1 cellular context compared by ENCODE assay signal in the genomic region with DNA sequence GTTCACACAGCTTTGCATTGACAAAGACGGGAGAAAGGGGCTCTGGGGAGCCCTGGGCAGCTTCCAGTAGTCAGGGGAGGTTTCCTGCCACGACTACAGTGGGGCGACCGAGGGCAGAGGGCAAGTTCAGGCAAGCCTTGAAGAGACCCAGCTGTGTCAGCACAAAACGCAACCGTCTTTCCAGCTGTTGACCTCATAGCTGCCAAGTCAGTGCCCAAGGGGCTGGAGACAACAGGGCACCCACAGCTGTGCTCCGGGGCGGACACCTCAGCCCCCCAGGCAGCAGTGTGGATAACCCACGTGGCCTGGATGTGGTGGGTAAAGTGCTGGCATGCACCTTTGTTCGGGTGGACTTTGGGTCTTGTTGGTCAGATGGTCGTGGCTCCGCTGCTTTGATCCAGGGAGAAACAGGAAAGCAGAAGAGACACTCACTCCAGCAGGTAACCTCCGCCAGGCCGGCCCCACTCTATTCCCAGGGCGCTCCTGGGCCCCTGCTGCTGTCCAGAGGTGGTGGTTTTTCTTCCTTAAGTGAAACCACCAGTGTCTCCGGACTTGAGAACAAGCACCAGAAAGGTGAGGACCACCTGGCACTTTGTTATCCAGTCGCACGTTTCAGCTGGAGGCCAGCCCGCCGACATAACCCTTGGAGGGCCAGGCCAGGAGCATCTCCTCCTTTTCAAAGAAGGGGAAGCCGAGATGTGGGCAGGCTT.
TF ChIP-seq lines count a peak whose summit lies in the region.

No MANE protein-coding gene starts in this region.

TF ChIP-seq in HepG2, 621 proteins besides CTCF, POLR2A, EP300 and RAD21 (continued from another document and continues in another):
- TF ChIP-seq, protein P1, sequence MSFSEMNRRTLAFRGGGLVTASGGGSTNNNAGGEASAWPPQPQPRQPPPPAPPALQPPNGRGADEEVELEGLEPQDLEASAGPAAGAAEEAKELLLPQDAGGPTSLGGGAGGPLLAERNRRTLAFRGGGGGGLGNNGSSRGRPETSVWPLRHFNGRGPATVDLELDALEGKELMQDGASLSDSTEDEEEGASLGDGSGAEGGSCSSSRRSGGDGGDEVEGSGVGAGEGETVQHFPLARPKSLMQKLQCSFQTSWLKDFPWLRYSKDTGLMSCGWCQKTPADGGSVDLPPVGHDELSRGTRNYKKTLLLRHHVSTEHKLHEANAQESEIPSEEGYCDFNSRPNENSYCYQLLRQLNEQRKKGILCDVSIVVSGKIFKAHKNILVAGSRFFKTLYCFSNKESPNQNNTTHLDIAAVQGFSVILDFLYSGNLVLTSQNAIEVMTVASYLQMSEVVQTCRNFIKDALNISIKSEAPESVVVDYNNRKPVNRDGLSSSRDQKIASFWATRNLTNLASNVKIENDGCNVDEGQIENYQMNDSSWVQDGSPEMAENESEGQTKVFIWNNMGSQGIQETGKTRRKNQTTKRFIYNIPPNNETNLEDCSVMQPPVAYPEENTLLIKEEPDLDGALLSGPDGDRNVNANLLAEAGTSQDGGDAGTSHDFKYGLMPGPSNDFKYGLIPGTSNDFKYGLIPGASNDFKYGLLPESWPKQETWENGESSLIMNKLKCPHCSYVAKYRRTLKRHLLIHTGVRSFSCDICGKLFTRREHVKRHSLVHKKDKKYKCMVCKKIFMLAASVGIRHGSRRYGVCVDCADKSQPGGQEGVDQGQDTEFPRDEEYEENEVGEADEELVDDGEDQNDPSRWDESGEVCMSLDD (CRISPR knock-in tag; IDR thresholded peaks at IDR 0.05; ENCODE audit: borderline replicate concordance): peak; percentile 68; the same call in 1 of the 2 replicates
- TF ChIP-seq ZNF367 (CRISPR knock-in tag; IDR thresholded peaks at IDR 0.05; ENCODE audit: borderline replicate concordance) (no peak), ZNF354B (CRISPR knock-in tag; IDR thresholded peaks at IDR 0.05) (no peak), MTF2 (CRISPR knock-in tag; IDR thresholded peaks at IDR 0.05; ENCODE audit: borderline replicate concordance) (no peak), HMGA1 (CRISPR knock-in tag; conservative IDR thresholded peaks at IDR 0.05) (no peak), XRCC5 (optimal IDR thresholded peaks at IDR 0.05; ENCODE audit: low read length) (peak; percentile 70), CCDC6 (CRISPR knock-in tag; IDR thresholded peaks at IDR 0.05) (no peak), MAFK (conservative IDR thresholded peaks at IDR 0.05 in 1 of 2, IDR thresholded peaks at IDR 0.05 in 1 of 2; ENCODE audit: low read length in 2 of 2) (peak; percentile 84 to 93), STAG1 (CRISPR knock-in tag; IDR thresholded peaks at IDR 0.05) (0 out of 2 replicates have a peak, but pooled peaks have one; percentile 2), PHB2 (IDR thresholded peaks at IDR 0.05; ENCODE audit: partially characterized antibody) (no peak), ZNF333 (CRISPR knock-in tag; IDR thresholded peaks at IDR 0.05; ENCODE audit: borderline replicate concordance) (peak; percentile 97), CHCHD3 (CRISPR knock-in tag; IDR thresholded peaks at IDR 0.05) (0 out of 2 replicates have a peak, but pooled peaks have one; percentile 43), ZFP41 (CRISPR knock-in tag; IDR thresholded peaks at IDR 0.05; ENCODE audit: borderline replicate concordance) (peak; percentile 99), GPN1 (CRISPR knock-in tag; IDR thresholded peaks at IDR 0.05; ENCODE audit: borderline replicate concordance) (no peak), FOXJ3 (CRISPR knock-in tag; IDR thresholded peaks at IDR 0.05; ENCODE audit: borderline replicate concordance) (no peak; the same call in 1 of the 2 replicates), MIXL1 (CRISPR knock-in tag; IDR thresholded peaks at IDR 0.05) (peak; percentile 74; the same call in 1 of the 2 replicates), ZNF766 (CRISPR knock-in tag; IDR thresholded peaks at IDR 0.05; ENCODE audit: borderline replicate concordance) (peak; percentile 98; the same call in 1 of the 2 replicates), MAFF (IDR thresholded peaks at IDR 0.05; ENCODE audit: low read depth, low read length) (peak; percentile 76), ZBTB1 (CRISPR knock-in tag; IDR thresholded peaks at IDR 0.05; ENCODE audit: borderline replicate concordance) (no peak), HES4 (CRISPR knock-in tag; IDR thresholded peaks at IDR 0.05; ENCODE audit: borderline replicate concordance) (peak; percentile 99), ZBTB42 (CRISPR knock-in tag; IDR thresholded peaks at IDR 0.05) (peak; percentile 88; the same call in 1 of the 2 replicates), GATAD1 (CRISPR knock-in tag; IDR thresholded peaks at IDR 0.05) (peak; percentile 71; the same call in 1 of the 2 replicates), HDAC6 (IDR thresholded peaks at IDR 0.05; ENCODE audit: low read depth, low read length) (no peak), ZBTB38 (CRISPR knock-in tag; IDR thresholded peaks at IDR 0.05) (peak; percentile 100), ZNF660 (CRISPR knock-in tag; IDR thresholded peaks at IDR 0.05; ENCODE audit: borderline replicate concordance, low read depth) (0 out of 2 replicates have a peak, but pooled peaks have one; percentile 54), KLF13 (CRISPR knock-in tag; IDR thresholded peaks at IDR 0.05) (peak; percentile 77; the same call in 1 of the 2 replicates)
- TF ChIP-seq, protein P2, sequence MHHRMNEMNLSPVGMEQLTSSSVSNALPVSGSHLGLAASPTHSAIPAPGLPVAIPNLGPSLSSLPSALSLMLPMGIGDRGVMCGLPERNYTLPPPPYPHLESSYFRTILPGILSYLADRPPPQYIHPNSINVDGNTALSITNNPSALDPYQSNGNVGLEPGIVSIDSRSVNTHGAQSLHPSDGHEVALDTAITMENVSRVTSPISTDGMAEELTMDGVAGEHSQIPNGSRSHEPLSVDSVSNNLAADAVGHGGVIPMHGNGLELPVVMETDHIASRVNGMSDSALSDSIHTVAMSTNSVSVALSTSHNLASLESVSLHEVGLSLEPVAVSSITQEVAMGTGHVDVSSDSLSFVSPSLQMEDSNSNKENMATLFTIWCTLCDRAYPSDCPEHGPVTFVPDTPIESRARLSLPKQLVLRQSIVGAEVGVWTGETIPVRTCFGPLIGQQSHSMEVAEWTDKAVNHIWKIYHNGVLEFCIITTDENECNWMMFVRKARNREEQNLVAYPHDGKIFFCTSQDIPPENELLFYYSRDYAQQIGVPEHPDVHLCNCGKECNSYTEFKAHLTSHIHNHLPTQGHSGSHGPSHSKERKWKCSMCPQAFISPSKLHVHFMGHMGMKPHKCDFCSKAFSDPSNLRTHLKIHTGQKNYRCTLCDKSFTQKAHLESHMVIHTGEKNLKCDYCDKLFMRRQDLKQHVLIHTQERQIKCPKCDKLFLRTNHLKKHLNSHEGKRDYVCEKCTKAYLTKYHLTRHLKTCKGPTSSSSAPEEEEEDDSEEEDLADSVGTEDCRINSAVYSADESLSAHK (CRISPR knock-in tag; IDR thresholded peaks at IDR 0.05; ENCODE audit: borderline replicate concordance): no peak
- TF ChIP-seq, protein P3, sequence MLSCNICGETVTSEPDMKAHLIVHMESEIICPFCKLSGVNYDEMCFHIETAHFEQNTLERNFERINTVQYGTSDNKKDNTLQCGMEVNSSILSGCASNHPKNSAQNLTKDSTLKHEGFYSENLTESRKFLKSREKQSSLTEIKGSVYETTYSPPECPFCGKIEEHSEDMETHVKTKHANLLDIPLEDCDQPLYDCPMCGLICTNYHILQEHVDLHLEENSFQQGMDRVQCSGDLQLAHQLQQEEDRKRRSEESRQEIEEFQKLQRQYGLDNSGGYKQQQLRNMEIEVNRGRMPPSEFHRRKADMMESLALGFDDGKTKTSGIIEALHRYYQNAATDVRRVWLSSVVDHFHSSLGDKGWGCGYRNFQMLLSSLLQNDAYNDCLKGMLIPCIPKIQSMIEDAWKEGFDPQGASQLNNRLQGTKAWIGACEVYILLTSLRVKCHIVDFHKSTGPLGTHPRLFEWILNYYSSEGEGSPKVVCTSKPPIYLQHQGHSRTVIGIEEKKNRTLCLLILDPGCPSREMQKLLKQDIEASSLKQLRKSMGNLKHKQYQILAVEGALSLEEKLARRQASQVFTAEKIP (CRISPR knock-in tag; IDR thresholded peaks at IDR 0.05; ENCODE audit: borderline replicate concordance): no peak
- TF ChIP-seq, protein P4, sequence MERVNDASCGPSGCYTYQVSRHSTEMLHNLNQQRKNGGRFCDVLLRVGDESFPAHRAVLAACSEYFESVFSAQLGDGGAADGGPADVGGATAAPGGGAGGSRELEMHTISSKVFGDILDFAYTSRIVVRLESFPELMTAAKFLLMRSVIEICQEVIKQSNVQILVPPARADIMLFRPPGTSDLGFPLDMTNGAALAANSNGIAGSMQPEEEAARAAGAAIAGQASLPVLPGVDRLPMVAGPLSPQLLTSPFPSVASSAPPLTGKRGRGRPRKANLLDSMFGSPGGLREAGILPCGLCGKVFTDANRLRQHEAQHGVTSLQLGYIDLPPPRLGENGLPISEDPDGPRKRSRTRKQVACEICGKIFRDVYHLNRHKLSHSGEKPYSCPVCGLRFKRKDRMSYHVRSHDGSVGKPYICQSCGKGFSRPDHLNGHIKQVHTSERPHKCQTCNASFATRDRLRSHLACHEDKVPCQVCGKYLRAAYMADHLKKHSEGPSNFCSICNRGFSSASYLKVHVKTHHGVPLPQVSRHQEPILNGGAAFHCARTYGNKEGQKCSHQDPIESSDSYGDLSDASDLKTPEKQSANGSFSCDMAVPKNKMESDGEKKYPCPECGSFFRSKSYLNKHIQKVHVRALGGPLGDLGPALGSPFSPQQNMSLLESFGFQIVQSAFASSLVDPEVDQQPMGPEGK (CRISPR knock-in tag; IDR thresholded peaks at IDR 0.05): peak; percentile 99
- TF ChIP-seq, protein P5, sequence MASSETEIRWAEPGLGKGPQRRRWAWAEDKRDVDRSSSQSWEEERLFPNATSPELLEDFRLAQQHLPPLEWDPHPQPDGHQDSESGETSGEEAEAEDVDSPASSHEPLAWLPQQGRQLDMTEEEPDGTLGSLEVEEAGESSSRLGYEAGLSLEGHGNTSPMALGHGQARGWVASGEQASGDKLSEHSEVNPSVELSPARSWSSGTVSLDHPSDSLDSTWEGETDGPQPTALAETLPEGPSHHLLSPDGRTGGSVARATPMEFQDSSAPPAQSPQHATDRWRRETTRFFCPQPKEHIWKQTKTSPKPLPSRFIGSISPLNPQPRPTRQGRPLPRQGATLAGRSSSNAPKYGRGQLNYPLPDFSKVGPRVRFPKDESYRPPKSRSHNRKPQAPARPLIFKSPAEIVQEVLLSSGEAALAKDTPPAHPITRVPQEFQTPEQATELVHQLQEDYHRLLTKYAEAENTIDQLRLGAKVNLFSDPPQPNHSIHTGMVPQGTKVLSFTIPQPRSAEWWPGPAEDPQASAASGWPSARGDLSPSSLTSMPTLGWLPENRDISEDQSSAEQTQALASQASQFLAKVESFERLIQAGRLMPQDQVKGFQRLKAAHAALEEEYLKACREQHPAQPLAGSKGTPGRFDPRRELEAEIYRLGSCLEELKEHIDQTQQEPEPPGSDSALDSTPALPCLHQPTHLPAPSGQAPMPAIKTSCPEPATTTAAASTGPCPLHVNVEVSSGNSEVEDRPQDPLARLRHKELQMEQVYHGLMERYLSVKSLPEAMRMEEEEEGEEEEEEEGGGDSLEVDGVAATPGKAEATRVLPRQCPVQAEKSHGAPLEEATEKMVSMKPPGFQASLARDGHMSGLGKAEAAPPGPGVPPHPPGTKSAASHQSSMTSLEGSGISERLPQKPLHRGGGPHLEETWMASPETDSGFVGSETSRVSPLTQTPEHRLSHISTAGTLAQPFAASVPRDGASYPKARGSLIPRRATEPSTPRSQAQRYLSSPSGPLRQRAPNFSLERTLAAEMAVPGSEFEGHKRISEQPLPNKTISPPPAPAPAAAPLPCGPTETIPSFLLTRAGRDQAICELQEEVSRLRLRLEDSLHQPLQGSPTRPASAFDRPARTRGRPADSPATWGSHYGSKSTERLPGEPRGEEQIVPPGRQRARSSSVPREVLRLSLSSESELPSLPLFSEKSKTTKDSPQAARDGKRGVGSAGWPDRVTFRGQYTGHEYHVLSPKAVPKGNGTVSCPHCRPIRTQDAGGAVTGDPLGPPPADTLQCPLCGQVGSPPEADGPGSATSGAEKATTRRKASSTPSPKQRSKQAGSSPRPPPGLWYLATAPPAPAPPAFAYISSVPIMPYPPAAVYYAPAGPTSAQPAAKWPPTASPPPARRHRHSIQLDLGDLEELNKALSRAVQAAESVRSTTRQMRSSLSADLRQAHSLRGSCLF (CRISPR knock-in tag; IDR thresholded peaks at IDR 0.05; ENCODE audit: borderline replicate concordance): no peak
- TF ChIP-seq, protein P6, sequence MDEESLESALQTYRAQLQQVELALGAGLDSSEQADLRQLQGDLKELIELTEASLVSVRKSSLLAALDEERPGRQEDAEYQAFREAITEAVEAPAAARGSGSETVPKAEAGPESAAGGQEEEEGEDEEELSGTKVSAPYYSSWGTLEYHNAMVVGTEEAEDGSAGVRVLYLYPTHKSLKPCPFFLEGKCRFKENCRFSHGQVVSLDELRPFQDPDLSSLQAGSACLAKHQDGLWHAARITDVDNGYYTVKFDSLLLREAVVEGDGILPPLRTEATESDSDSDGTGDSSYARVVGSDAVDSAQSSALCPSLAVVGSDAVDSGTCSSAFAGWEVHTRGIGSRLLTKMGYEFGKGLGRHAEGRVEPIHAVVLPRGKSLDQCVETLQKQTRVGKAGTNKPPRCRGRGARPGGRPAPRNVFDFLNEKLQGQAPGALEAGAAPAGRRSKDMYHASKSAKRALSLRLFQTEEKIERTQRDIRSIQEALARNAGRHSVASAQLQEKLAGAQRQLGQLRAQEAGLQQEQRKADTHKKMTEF (CRISPR knock-in tag; IDR thresholded peaks at IDR 0.05): peak; percentile 95
- TF ChIP-seq, protein P7, sequence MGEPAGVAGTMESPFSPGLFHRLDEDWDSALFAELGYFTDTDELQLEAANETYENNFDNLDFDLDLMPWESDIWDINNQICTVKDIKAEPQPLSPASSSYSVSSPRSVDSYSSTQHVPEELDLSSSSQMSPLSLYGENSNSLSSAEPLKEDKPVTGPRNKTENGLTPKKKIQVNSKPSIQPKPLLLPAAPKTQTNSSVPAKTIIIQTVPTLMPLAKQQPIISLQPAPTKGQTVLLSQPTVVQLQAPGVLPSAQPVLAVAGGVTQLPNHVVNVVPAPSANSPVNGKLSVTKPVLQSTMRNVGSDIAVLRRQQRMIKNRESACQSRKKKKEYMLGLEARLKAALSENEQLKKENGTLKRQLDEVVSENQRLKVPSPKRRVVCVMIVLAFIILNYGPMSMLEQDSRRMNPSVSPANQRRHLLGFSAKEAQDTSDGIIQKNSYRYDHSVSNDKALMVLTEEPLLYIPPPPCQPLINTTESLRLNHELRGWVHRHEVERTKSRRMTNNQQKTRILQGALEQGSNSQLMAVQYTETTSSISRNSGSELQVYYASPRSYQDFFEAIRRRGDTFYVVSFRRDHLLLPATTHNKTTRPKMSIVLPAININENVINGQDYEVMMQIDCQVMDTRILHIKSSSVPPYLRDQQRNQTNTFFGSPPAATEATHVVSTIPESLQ (CRISPR knock-in tag; conservative IDR thresholded peaks at IDR 0.05): no peak
